In the genomic region with DNA sequence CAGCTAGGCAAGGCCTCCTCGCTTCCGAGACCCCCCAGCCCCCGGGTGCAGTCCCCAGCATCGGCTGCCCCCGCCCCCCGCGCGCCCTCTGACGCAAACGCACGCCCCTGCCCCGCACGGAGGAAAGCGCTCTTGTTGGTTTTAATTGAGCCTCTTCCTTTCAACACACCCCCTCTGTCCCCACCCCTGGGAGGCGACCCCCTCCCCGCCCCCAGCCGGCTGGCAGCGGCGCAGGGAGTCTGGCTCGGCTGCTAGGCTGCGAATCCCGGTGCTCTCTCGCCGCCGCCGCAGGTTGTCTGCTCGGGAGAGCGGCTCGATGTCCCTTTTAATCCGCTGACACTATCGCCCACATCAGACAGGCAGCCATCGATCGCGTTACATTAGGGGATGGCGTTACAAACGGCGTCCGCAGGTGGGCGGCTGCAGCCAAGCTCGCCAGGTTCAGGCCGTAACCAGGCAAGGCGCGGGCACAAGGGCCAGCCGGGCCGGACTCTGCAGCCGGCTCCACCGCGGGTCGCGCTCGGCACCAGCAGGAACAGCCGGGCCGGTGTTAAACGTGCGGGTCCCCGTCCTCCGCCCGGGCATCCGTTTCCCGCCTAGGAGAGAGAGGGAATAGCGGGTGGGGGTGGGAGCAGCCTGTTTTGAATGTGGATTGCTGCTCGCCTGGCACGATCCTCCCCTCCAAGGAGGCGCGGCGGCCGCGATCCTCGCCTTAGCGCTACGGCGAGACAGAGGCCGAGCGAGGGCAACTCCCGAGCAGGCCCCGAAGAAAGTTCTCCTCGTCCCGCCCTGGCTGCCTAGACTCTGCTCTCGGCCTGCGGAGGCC, we compare ENCODE assay signal across 1 cellular context.
TF ChIP-seq lines count a peak whose summit lies in the region.

No MANE protein-coding gene starts in this region.

TF ChIP-seq in GM12878, 131 proteins besides CTCF, POLR2A, EP300 and RAD21:
- TF ChIP-seq, protein P1, sequence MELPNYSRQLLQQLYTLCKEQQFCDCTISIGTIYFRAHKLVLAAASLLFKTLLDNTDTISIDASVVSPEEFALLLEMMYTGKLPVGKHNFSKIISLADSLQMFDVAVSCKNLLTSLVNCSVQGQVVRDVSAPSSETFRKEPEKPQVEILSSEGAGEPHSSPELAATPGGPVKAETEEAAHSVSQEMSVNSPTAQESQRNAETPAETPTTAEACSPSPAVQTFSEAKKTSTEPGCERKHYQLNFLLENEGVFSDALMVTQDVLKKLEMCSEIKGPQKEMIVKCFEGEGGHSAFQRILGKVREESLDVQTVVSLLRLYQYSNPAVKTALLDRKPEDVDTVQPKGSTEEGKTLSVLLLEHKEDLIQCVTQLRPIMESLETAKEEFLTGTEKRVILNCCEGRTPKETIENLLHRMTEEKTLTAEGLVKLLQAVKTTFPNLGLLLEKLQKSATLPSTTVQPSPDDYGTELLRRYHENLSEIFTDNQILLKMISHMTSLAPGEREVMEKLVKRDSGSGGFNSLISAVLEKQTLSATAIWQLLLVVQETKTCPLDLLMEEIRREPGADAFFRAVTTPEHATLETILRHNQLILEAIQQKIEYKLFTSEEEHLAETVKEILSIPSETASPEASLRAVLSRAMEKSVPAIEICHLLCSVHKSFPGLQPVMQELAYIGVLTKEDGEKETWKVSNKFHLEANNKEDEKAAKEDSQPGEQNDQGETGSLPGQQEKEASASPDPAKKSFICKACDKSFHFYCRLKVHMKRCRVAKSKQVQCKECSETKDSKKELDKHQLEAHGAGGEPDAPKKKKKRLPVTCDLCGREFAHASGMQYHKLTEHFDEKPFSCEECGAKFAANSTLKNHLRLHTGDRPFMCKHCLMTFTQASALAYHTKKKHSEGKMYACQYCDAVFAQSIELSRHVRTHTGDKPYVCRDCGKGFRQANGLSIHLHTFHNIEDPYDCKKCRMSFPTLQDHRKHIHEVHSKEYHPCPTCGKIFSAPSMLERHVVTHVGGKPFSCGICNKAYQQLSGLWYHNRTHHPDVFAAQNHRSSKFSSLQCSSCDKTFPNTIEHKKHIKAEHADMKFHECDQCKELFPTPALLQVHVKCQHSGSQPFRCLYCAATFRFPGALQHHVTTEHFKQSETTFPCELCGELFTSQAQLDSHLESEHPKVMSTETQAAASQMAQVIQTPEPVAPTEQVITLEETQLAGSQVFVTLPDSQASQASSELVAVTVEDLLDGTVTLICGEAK (IDR thresholded peaks at IDR 0.05; ENCODE audit: borderline replicate concordance) = no peak
- TF ChIP-seq BMI1 (IDR thresholded peaks at IDR 0.05; ENCODE audit: borderline replicate concordance) = no peak
- peak; percentile 34 for TF ChIP-seq IKZF1 (conservative IDR thresholded peaks at IDR 0.05)
- no peak for TF ChIP-seq RB1 (IDR thresholded peaks at IDR 0.05; ENCODE audit: borderline replicate concordance)
- TF ChIP-seq CHD1 (IDR thresholded peaks at IDR 0.05; ENCODE audit: low read depth, low read length) = no peak
- TF ChIP-seq DPF2 (IDR thresholded peaks at IDR 0.05) = 0 out of 2 replicates have a peak, but pooled peaks have one; percentile 13
- TF ChIP-seq WRNIP1 (IDR thresholded peaks at IDR 0.05; ENCODE audit: borderline replicate concordance, low read depth, low read length) = no peak
- TF ChIP-seq NFYA (IDR thresholded peaks at IDR 0.05; ENCODE audit: borderline replicate concordance, low read depth, low read length) = no peak
- TF ChIP-seq BHLHE40 (IDR thresholded peaks at IDR 0.05; ENCODE audit: borderline replicate concordance in 1 of 2, low read depth in 2 of 2, low read length in 1 of 2) = peak in 1 of 2 experiments; percentile 12; a peak in 1 of 4 replicates
- TF ChIP-seq SUZ12 (IDR thresholded peaks at IDR 0.05; ENCODE audit: unreplicated experiment) = peak; percentile 47
TF ChIP-seq in GM12878: peak in this region for 4.
